ENCODE assay signal across 10 cellular contexts in genomic region chrX:13691845-13692334, GRCh38.
DNase-seq lines count a peak whose midpoint lies in the region; ATAC-seq lines count a peak whose summit lies in the region.
"Had no signal": no experiment of that assay in that cellular context is flagged by ENCODE, and none has a peak within 500 bp of the region (broad histone marks: within the 10 kb centered on the region; RNA-seq: fewer than 3 reads in every experiment).

No MANE protein-coding gene starts in this region.

- H3K36me3 Mint-ChIP-seq in effector memory CD8-positive, alpha-beta T cell (ENCODE audit: insufficient read depth): peaks cover 11% of the 10 kb centered on the region
- H3K36me3 Mint-ChIP-seq in stimulated activated effector memory CD8-positive, alpha-beta T cell treated with anti-CD3 and anti-CD28 coated beads, Interleukin-12 subunit alpha, Interleukin-12 subunit beta, amount 100 ng/mL, for 72 hours: peaks cover 27% of the 10 kb centered on the region

- ATAC-seq in effector memory CD8-positive, alpha-beta T cell (replicated peaks): no peak
- ATAC-seq in stimulated activated effector memory CD8-positive, alpha-beta T cell treated with anti-CD3 and anti-CD28 coated beads, Interleukin-12 subunit alpha, Interleukin-12 subunit beta, amount 100 ng/mL, for 72 hours: no peak
- ATAC-seq in HG03442 (IDR thresholded peaks at IDR 0.05; ENCODE audit: unreplicated experiment): no peak
- no peak for ATAC-seq in HG02678 (IDR thresholded peaks at IDR 0.05; ENCODE audit: unreplicated experiment)

- H3K4me1 Mint-ChIP-seq in effector memory CD8-positive, alpha-beta T cell (ENCODE audit: low read depth in 2 of 2): peaks cover 40 to 54% of the 10 kb centered on the region in 2 donors
- peaks cover 59% of the 10 kb centered on the region for H3K4me1 Mint-ChIP-seq in stimulated activated effector memory CD8-positive, alpha-beta T cell treated with anti-CD3 and anti-CD28 coated beads, Interleukin-12 subunit alpha, Interleukin-12 subunit beta, amount 100 ng/mL, for 72 hours

- DNase-seq in DMS53 (lab: John Stamatoyannopoulos, UW) (peak; percentile 43), DMS53 treated with DMSO at 0.1 percent for 48 hours (lab: John Stamatoyannopoulos, UW; ENCODE audit: unreplicated experiment) (no peak), NAMALWA (ENCODE audit: low spot score) (peak; percentile 59), cortex of kidney (lab: John Stamatoyannopoulos, UW) (no peak)
- no peak for DNase-seq in effector memory CD8-positive, alpha-beta T cell
- no peak for DNase-seq in stimulated activated effector memory CD8-positive, alpha-beta T cell treated with anti-CD3 and anti-CD28 coated beads, Interleukin-12 subunit alpha, Interleukin-12 subunit beta, amount 100 ng/mL, for 72 hours (ENCODE audit: low spot score in 2 of 2)
- DNase-seq: activated gamma-delta T cell, NCI-H187 had no signal

- peak overlapping the region; percentile 66 to 68 for H3K4me3 Mint-ChIP-seq in effector memory CD8-positive, alpha-beta T cell
- H3K4me3 Mint-ChIP-seq in stimulated activated effector memory CD8-positive, alpha-beta T cell treated with anti-CD3 and anti-CD28 coated beads, Interleukin-12 subunit alpha, Interleukin-12 subunit beta, amount 100 ng/mL, for 72 hours: peak overlapping the region; percentile 77

- no peaks in the 10 kb centered on the region for H3K27me3 Mint-ChIP-seq in effector memory CD8-positive, alpha-beta T cell

- H3K9me3 Mint-ChIP-seq in effector memory CD8-positive, alpha-beta T cell: no peaks in the 10 kb centered on the region
- no peaks in the 10 kb centered on the region for H3K9me3 Mint-ChIP-seq in stimulated activated effector memory CD8-positive, alpha-beta T cell treated with anti-CD3 and anti-CD28 coated beads, Interleukin-12 subunit alpha, Interleukin-12 subunit beta, amount 100 ng/mL, for 72 hours

- H3K27ac Mint-ChIP-seq in effector memory CD8-positive, alpha-beta T cell: peak overlapping the region; percentile 84 to 86
- H3K27ac Mint-ChIP-seq in stimulated activated effector memory CD8-positive, alpha-beta T cell treated with anti-CD3 and anti-CD28 coated beads, Interleukin-12 subunit alpha, Interleukin-12 subunit beta, amount 100 ng/mL, for 72 hours: peak overlapping the region; percentile 85

Comparison
In these comparisons a context has a peak if more than half of its experiments do, and no peak if none do; other contexts are left out.
1. DNase-seq: peak in DMS53 (single experiment) and NAMALWA (single experiment); none in DMS53 treated with DMSO at 0.1 percent for 48 hours (single experiment), effector memory CD8-positive, alpha-beta T cell (0 of 3), stimulated activated effector memory CD8-positive, alpha-beta T cell treated with anti-CD3 and anti-CD28 coated beads, Interleukin-12 subunit alpha, Interleukin-12 subunit beta, amount 100 ng/mL, for 72 hours (0 of 2) and cortex of kidney (single experiment).